Comparison of ENCODE assay signal across 33 cellular contexts in genomic region chr13:64083811-64084210, GRCh38.
"Had no signal": no experiment of that assay in that cellular context is flagged by ENCODE, and none has a peak within 500 bp of the region (broad histone marks: within the 10 kb centered on the region; RNA-seq: fewer than 3 reads in every experiment).

No MANE protein-coding gene starts in this region.

- H3K27me3 ChIP-seq: adrenal gland, ascending aorta, cardiac muscle cell had no signal

- H3K4me1 ChIP-seq: adrenal gland, ascending aorta had no signal

- H3K27ac ChIP-seq: adrenal gland, ascending aorta, cardiac muscle cell, VCaP had no signal

- DNase-seq: activated B cell treated with CpG ODN at 0.5 μM for 24 hours; activated CD4-positive, alpha-beta memory T cell treated with anti-CD3 and anti-CD28 coated beads for 36 hours; activated CD4-positive, alpha-beta T cell treated with anti-CD3 and anti-CD28 coated beads for 4 hours; activated CD4-positive, alpha-beta T cell treated with anti-CD3 and anti-CD28 coated beads, Interleukin-2, amount 10 ng/mL, durations not matched to agents 24 days and 14 days; activated CD4-positive, alpha-beta T cell treated with anti-CD3 and anti-CD28 coated beads, Interleukin-2, amount 50 U/mL, for 1 hour; activated CD4-positive, alpha-beta T cell treated with anti-CD3 and anti-CD28 coated beads, Interleukin-2, amount 50 U/mL, for 4 hours; activated CD4-positive, CD25-positive, alpha-beta regulatory T cell treated with anti-CD3 and anti-CD28 coated beads, Interleukin-2, amount 50 U/mL, for 72 hours; activated CD8-positive, alpha-beta memory T cell treated with anti-CD3 and anti-CD28 coated beads, Interleukin-2, amount 50 U/mL, for 4 hours; activated CD8-positive, alpha-beta T cell treated with anti-CD3 and anti-CD28 coated beads for 36 hours; activated effector memory CD4-positive, alpha-beta T cell treated with anti-CD3 and anti-CD28 coated beads, Interleukin-2, amount 50 U/mL, for 16 hours; activated gamma-delta T cell treated with Interleukin-2 at 50 U/mL for 16 hours; activated naive CD4-positive, alpha-beta T cell; activated naive CD4-positive, alpha-beta T cell treated with anti-CD3 and anti-CD28 coated beads for 36 hours; activated naive CD4-positive, alpha-beta T cell treated with anti-CD3 and anti-CD28 coated beads, Interleukin-2, amount 50 U/mL, for 16 hours; activated naive CD8-positive, alpha-beta T cell treated with anti-CD3 and anti-CD28 coated beads for 36 hours; activated T-cell treated with anti-CD3 and anti-CD28 coated beads for 4 hours; activated T-cell treated with anti-CD3 and anti-CD28 coated beads, Interleukin-2, amount 50 U/mL, for 1 hour; activated T-cell treated with anti-CD3 and anti-CD28 coated beads, Interleukin-2, amount 50 U/mL, for 4 hours; activated T-cell treated with anti-CD3 and anti-CD28 coated beads, Interleukin-2, amount 50 U/mL, for 72 hours; adrenal gland; amygdala; anterior cingulate cortex; caudate nucleus; cerebellar nuclear complex; T-helper 2 cell; T-helper 9 cell had no signal

- ATAC-seq: activated CD8-positive, alpha-beta T cell treated with anti-CD3 and anti-CD28 coated beads for 36 hours; activated naive CD4-positive, alpha-beta T cell treated with anti-CD3 and anti-CD28 coated beads, Interleukin-2, amount 50 U/mL, for 72 hours; activated T-cell treated with anti-CD3 and anti-CD28 coated beads, Interleukin-2, amount 50 U/mL, for 4 hours; activated T-cell treated with anti-CD3 and anti-CD28 coated beads, Interleukin-2, amount 50 U/mL, for 72 hours; activated T-helper 17 cell treated with anti-CD3 and anti-CD28 coated beads, Interleukin-2, amount 50 U/mL, for 72 hours had no signal

- H3K9me3 ChIP-seq: adrenal gland, ascending aorta had no signal

- FAIRE-seq: bronchial epithelial cell, TTC549 had no signal

- H3K4me3 ChIP-seq: adrenal gland, ascending aorta, cardiac muscle cell had no signal

- H3K36me3 ChIP-seq: adrenal gland, ascending aorta, cardiac muscle cell had no signal
